Comparison of ENCODE assay signal across 1 cellular context in the genomic region with DNA sequence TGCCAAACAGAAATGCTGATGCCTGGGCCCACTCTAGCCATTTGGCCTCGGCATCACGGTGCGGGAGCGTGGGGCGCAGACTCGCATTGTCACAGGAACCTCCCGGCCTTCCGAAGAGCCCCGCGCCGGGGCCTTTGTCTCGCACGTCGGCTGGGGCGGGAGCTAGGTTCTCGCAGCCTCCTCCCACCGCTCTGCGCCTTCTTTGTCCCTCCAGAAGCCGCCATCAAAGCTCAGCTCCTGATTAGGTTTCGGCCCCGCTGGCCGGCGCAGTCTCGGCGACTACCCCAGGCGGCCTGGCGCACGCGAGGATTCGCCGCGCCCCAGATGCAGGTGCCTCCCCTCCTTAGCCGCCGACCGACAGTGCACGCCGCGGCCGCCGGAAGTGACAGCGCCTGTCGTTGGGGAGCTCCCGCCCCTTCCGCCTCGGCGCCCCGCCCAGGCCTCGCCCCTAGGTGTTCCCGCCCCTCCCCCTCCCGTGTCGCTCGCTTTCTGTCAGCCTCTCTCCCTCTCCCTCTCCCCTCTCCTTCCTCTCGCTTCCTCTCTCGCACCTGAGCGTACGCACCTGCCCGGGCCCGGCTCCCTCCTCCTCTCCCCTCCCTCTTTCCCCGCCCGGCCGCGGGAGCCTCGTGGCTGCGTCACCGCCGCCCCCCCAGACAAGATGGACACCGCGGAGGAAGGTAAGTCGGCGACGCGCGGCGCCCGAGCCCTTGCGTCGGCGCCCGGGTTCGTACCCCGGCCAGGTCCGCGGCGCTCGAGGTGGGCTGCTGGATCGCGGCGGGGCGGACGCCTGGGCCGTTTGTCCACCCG.
A peak's percentile ranks its signal among the peaks of the same experiment; 100 is the strongest.
TF ChIP-seq lines count a peak whose summit lies in the region.

Gene MARCHF6, plus strand, starts transcription at position 455 of the 807 bp plus-strand sequence. Its CDS starts 204 bp downstream, at position 659.

TF ChIP-seq in HepG2, 621 proteins besides CTCF, POLR2A, EP300 and RAD21 (continued from another document and continues in another):
- TF ChIP-seq GTF2F1 (IDR thresholded peaks at IDR 0.05; ENCODE audit: low read length) (no peak), NFYC (CRISPR knock-in tag; IDR thresholded peaks at IDR 0.05) (no peak), ZNF740 (CRISPR knock-in tag; IDR thresholded peaks at IDR 0.05) (peak; percentile 87), SP1 (IDR thresholded peaks at IDR 0.05) (no peak), SP1 (CRISPR knock-in tag; IDR thresholded peaks at IDR 0.05) (peak; percentile 93), CBFB (CRISPR knock-in tag; IDR thresholded peaks at IDR 0.05) (0 out of 2 replicates have a peak, but pooled peaks have one; percentile 29), FOXA3 (CRISPR knock-in tag; IDR thresholded peaks at IDR 0.05) (peak; percentile 17; the same call in 1 of the 2 replicates), ZNF343 (CRISPR knock-in tag; IDR thresholded peaks at IDR 0.05) (peak; percentile 71; the same call in 1 of the 2 replicates), SUZ12 (IDR thresholded peaks at IDR 0.05; ENCODE audit: low read depth, low read length) (no peak), NFKB2 (CRISPR knock-in tag; IDR thresholded peaks at IDR 0.05; ENCODE audit: borderline replicate concordance) (peak; percentile 86; the same call in 1 of the 2 replicates), ZNF496 (CRISPR knock-in tag; IDR thresholded peaks at IDR 0.05; ENCODE audit: insufficient replicate concordance) (no peak), ZNF329 (CRISPR knock-in tag; IDR thresholded peaks at IDR 0.05; ENCODE audit: low read depth) (no peak; the same call in 1 of the 2 replicates), BRD4 (CRISPR knock-in tag; IDR thresholded peaks at IDR 0.05) (peak; percentile 63; the same call in 1 of the 2 replicates), MIER2 (CRISPR knock-in tag; IDR thresholded peaks at IDR 0.05) (no peak), ARHGAP35 (CRISPR knock-in tag; IDR thresholded peaks at IDR 0.05; ENCODE audit: borderline replicate concordance) (peak; percentile 58; the same call in 1 of the 2 replicates), E2F1 (CRISPR knock-in tag; IDR thresholded peaks at IDR 0.05) (no peak), HMG20B (CRISPR knock-in tag; conservative IDR thresholded peaks at IDR 0.05) (no peak; the same call in 1 of the 2 replicates), POGZ (CRISPR knock-in tag; IDR thresholded peaks at IDR 0.05) (peak; percentile 92), ZNF883 (CRISPR knock-in tag; IDR thresholded peaks at IDR 0.05; ENCODE audit: not compliant biosample characterization) (peak; percentile 78), MIXL1 (CRISPR knock-in tag; IDR thresholded peaks at IDR 0.05) (peak; percentile 25; the same call in 1 of the 2 replicates), RCOR2 (CRISPR knock-in tag; IDR thresholded peaks at IDR 0.05) (no peak), ZNF264 (CRISPR knock-in tag; IDR thresholded peaks at IDR 0.05) (peak; percentile 80), ZNF549 (CRISPR knock-in tag; IDR thresholded peaks at IDR 0.05) (no peak), ZNF782 (CRISPR knock-in tag; IDR thresholded peaks at IDR 0.05; ENCODE audit: borderline replicate concordance) (peak; percentile 76; the same call in 1 of the 2 replicates), ELF4 (CRISPR knock-in tag; IDR thresholded peaks at IDR 0.05; ENCODE audit: borderline replicate concordance) (no peak), WIZ (CRISPR knock-in tag; IDR thresholded peaks at IDR 0.05) (0 out of 2 replicates have a peak, but pooled peaks have one; percentile 20), CEBPG (CRISPR knock-in tag; IDR thresholded peaks at IDR 0.05) (no peak), ZNF75D (CRISPR knock-in tag; IDR thresholded peaks at IDR 0.05; ENCODE audit: borderline replicate concordance) (no peak), ZNF160 (CRISPR knock-in tag; IDR thresholded peaks at IDR 0.05) (peak; percentile 93), ZC3H4 (CRISPR knock-in tag; IDR thresholded peaks at IDR 0.05; ENCODE audit: borderline replicate concordance) (no peak), IKZF4 (CRISPR knock-in tag; IDR thresholded peaks at IDR 0.05; ENCODE audit: borderline replicate concordance, low read depth, not compliant biosample characterization) (no peak), CCAR2 (optimal IDR thresholded peaks at IDR 0.05; ENCODE audit: low read depth, low read length) (peak; percentile 6), DMAP1 (CRISPR knock-in tag; IDR thresholded peaks at IDR 0.05) (peak; percentile 97), THRA (CRISPR knock-in tag; IDR thresholded peaks at IDR 0.05; ENCODE audit: borderline replicate concordance) (0 out of 2 replicates have a peak, but pooled peaks have one; percentile 48), PCBP2 (optimal IDR thresholded peaks at IDR 0.05; ENCODE audit: low read depth, low read length, poor library complexity, severe bottlenecking) (no peak), SRF (IDR thresholded peaks at IDR 0.05; ENCODE audit: low read depth, low read length) (no peak), SALL2 (CRISPR knock-in tag; IDR thresholded peaks at IDR 0.05) (peak; percentile 74; the same call in 1 of the 2 replicates), HDAC2 (CRISPR knock-in tag; IDR thresholded peaks at IDR 0.05) (no peak; the same call in 1 of the 2 replicates), HOXA7 (CRISPR knock-in tag; IDR thresholded peaks at IDR 0.05) (no peak), IRF2 (CRISPR knock-in tag; IDR thresholded peaks at IDR 0.05) (peak; percentile 69; the same call in 1 of the 2 replicates), NR2F1 (CRISPR knock-in tag; IDR thresholded peaks at IDR 0.05) (no peak), REXO4 (CRISPR knock-in tag; IDR thresholded peaks at IDR 0.05; ENCODE audit: borderline replicate concordance) (no peak), NR3C1 (CRISPR knock-in tag; IDR thresholded peaks at IDR 0.05) (no peak), SNAPC2 (CRISPR knock-in tag; IDR thresholded peaks at IDR 0.05) (no peak), XRCC5 (optimal IDR thresholded peaks at IDR 0.05; ENCODE audit: low read length) (no peak), TARDBP (CRISPR knock-in tag; IDR thresholded peaks at IDR 0.05) (peak; percentile 18; the same call in 1 of the 2 replicates), ZFP82 (CRISPR knock-in tag; IDR thresholded peaks at IDR 0.05; ENCODE audit: borderline replicate concordance) (0 out of 2 replicates have a peak, but pooled peaks have one; percentile 43), TBX3 (IDR thresholded peaks at IDR 0.05; ENCODE audit: borderline replicate concordance) (peak; percentile 44; the same call in 1 of the 2 replicates), PATZ1 (CRISPR knock-in tag; IDR thresholded peaks at IDR 0.05) (peak; percentile 67), RELA (CRISPR knock-in tag; IDR thresholded peaks at IDR 0.05) (no peak)
- TF ChIP-seq, protein P1, sequence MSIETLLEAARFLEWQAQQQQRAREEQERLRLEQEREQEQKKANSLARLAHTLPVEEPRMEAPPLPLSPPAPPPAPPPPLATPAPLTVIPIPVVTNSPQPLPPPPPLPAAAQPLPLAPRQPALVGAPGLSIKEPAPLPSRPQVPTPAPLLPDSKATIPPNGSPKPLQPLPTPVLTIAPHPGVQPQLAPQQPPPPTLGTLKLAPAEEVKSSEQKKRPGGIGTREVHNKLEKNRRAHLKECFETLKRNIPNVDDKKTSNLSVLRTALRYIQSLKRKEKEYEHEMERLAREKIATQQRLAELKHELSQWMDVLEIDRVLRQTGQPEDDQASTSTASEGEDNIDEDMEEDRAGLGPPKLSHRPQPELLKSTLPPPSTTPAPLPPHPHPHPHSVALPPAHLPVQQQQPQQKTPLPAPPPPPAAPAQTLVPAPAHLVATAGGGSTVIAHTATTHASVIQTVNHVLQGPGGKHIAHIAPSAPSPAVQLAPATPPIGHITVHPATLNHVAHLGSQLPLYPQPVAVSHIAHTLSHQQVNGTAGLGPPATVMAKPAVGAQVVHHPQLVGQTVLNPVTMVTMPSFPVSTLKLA (IDR thresholded peaks at IDR 0.05): peak; percentile 61
- TF ChIP-seq, protein P2, sequence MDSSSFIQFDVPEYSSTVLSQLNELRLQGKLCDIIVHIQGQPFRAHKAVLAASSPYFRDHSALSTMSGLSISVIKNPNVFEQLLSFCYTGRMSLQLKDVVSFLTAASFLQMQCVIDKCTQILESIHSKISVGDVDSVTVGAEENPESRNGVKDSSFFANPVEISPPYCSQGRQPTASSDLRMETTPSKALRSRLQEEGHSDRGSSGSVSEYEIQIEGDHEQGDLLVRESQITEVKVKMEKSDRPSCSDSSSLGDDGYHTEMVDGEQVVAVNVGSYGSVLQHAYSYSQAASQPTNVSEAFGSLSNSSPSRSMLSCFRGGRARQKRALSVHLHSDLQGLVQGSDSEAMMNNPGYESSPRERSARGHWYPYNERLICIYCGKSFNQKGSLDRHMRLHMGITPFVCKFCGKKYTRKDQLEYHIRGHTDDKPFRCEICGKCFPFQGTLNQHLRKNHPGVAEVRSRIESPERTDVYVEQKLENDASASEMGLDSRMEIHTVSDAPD (CRISPR knock-in tag; IDR thresholded peaks at IDR 0.05): 0 out of 2 replicates have a peak, but pooled peaks have one; percentile 43
- TF ChIP-seq, protein P3, sequence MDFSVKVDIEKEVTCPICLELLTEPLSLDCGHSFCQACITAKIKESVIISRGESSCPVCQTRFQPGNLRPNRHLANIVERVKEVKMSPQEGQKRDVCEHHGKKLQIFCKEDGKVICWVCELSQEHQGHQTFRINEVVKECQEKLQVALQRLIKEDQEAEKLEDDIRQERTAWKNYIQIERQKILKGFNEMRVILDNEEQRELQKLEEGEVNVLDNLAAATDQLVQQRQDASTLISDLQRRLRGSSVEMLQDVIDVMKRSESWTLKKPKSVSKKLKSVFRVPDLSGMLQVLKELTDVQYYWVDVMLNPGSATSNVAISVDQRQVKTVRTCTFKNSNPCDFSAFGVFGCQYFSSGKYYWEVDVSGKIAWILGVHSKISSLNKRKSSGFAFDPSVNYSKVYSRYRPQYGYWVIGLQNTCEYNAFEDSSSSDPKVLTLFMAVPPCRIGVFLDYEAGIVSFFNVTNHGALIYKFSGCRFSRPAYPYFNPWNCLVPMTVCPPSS (IDR thresholded peaks at IDR 0.05): no peak
- TF ChIP-seq, protein P4, sequence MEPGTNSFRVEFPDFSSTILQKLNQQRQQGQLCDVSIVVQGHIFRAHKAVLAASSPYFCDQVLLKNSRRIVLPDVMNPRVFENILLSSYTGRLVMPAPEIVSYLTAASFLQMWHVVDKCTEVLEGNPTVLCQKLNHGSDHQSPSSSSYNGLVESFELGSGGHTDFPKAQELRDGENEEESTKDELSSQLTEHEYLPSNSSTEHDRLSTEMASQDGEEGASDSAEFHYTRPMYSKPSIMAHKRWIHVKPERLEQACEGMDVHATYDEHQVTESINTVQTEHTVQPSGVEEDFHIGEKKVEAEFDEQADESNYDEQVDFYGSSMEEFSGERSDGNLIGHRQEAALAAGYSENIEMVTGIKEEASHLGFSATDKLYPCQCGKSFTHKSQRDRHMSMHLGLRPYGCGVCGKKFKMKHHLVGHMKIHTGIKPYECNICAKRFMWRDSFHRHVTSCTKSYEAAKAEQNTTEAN (CRISPR knock-in tag; conservative IDR thresholded peaks at IDR 0.05): no peak
- TF ChIP-seq, protein P5, sequence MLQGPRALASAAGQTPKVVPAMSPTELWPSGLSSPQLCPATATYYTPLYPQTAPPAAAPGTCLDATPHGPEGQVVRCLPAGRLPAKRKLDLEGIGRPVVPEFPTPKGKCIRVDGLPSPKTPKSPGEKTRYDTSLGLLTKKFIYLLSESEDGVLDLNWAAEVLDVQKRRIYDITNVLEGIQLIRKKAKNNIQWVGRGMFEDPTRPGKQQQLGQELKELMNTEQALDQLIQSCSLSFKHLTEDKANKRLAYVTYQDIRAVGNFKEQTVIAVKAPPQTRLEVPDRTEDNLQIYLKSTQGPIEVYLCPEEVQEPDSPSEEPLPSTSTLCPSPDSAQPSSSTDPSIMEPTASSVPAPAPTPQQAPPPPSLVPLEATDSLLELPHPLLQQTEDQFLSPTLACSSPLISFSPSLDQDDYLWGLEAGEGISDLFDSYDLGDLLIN (CRISPR knock-in tag; IDR thresholded peaks at IDR 0.05; ENCODE audit: borderline replicate concordance): peak; percentile 56; the same call in 1 of the 2 replicates
- TF ChIP-seq, protein P6, sequence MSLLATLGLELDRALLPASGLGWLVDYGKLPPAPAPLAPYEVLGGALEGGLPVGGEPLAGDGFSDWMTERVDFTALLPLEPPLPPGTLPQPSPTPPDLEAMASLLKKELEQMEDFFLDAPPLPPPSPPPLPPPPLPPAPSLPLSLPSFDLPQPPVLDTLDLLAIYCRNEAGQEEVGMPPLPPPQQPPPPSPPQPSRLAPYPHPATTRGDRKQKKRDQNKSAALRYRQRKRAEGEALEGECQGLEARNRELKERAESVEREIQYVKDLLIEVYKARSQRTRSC (CRISPR knock-in tag; IDR thresholded peaks at IDR 0.05; ENCODE audit: low read depth): peak; percentile 67; the same call in 1 of the 2 replicates
